In genomic region chr2:64359176-64359891, GRCh38 we compare ENCODE assay signal across 8 cellular contexts.
DNase-seq lines count a peak whose midpoint lies in the region; ATAC-seq, FAIRE-seq and TF ChIP-seq lines count a peak whose summit lies in the region.

No MANE protein-coding gene starts in this region.

- no peaks in the 10 kb centered on the region for H3K79me2 ChIP-seq in mammary epithelial cell (ENCODE audit: insufficient read depth, low read length)

- 61% methylated on average over 4 of the region's 4 CpGs for WGBS in mammary epithelial cell (ENCODE audit: low coverage, missing lambda C conversion rate)
- 40 to 52% (median 48%) methylated on average over 4 of the region's 4 CpGs for WGBS in stomach, 5 donors

- H3K36me3 ChIP-seq in mammary epithelial cell (ENCODE audit: insufficient read depth, low read length): no peaks in the 10 kb centered on the region
- H3K36me3 ChIP-seq in stomach: no peaks in the 10 kb centered on the region
- no peaks in the 10 kb centered on the region for H3K36me3 ChIP-seq in left lung

- in situ Hi-C loops in mammary epithelial cell (cut with MboI; ENCODE audit: low sequenced_read_pairs in 2 of 2): no loop called here

- H3K9ac ChIP-seq in mammary epithelial cell (ENCODE audit: insufficient read depth, low read length): peak overlapping the region; percentile 83

- ATAC-seq in GM19452 (IDR thresholded peaks at IDR 0.05; ENCODE audit: unreplicated experiment) (peak; percentile 28), HG03095 (IDR thresholded peaks at IDR 0.05; ENCODE audit: unreplicated experiment) (peak; percentile 33), left lung (no peak)

- no peak for FAIRE-seq in D721Med (lab: Jason Lieb, UNC)

- CTCF ChIA-PET in mammary epithelial cell (lab: Charles Lee; ENCODE audit: low non-redundant PET): interaction anchor here (0.5 kb wide), 1 partner anchor 339 kb away, joined by 3 read pairs; no protein-coding TSS in a partner anchor

- no peaks in the 10 kb centered on the region for H3K27me3 ChIP-seq in mammary epithelial cell (ENCODE audit: insufficient read depth, low read length)
- H3K27me3 ChIP-seq in stomach: no peaks in the 10 kb centered on the region
- H3K27me3 ChIP-seq in left lung: no peaks in the 10 kb centered on the region

- dilution Hi-C loops in mammary epithelial cell (cut with HindIII; ENCODE audit: low sequenced_read_pairs): no loop called here

- H2AFZ ChIP-seq in mammary epithelial cell (ENCODE audit: low read depth, low read length): peak overlapping the region; percentile 70

- TF ChIP-seq CTCF in mammary epithelial cell (conservative IDR thresholded peaks at IDR 0.05 in 1 of 2, IDR thresholded peaks at IDR 0.05 in 1 of 2; ENCODE audit: extremely low read depth in 1 of 2, insufficient read depth in 1 of 2, low read depth in 1 of 2, low read length in 2 of 2) (no peak), stomach (IDR thresholded peaks at IDR 0.05) (no peak), D721Med (IDR thresholded peaks at IDR 0.05; ENCODE audit: insufficient read depth, missing control alignments) (no peak), left lung (IDR thresholded peaks at IDR 0.05) (no peak)

- H3K9me3 ChIP-seq in mammary epithelial cell (replicated peaks; ENCODE audit: insufficient read depth, low read length): no peaks in the 10 kb centered on the region
- H3K9me3 ChIP-seq in stomach: no peaks in the 10 kb centered on the region
- H3K9me3 ChIP-seq in left lung: no peaks in the 10 kb centered on the region

- no peak for TF ChIP-seq EP300 in stomach (IDR thresholded peaks at IDR 0.05)

- intact Hi-C loops in mammary epithelial cell (cut with micrococcal nuclease) (no loop called here), stomach (cut with DNase I; ENCODE audit: low total_unique reads) (no loop called here), left lung (cut with DNase I) (no loop called here)

- DNase-seq in mammary epithelial cell (peak; percentile 54), stomach (no peak), D721Med (ENCODE audit: insufficient read length, low spot score) (no peak), left lung (no peak), kidney glomerular epithelial cell (lab: John Stamatoyannopoulos, UW) (no peak)
- DNase-seq in activated CD4-positive, CD25-positive, alpha-beta regulatory T cell (lab: John Stamatoyannopoulos, UW): no peak

- TF ChIP-seq POLR2A in stomach (IDR thresholded peaks at IDR 0.05): no peak

- H3K4me2 ChIP-seq in mammary epithelial cell (ENCODE audit: insufficient read depth, low read depth, low read length): peak overlapping the region; percentile 72

- BruUV-seq in mammary epithelial cell (replicated peaks; lab: Mats Ljungman, UMichigan): TSS peak; percentile 83

- no peaks in the 10 kb centered on the region for H4K20me1 ChIP-seq in mammary epithelial cell (ENCODE audit: insufficient read depth, low read length)

- H3K4me1 ChIP-seq in mammary epithelial cell (ENCODE audit: insufficient read depth, low read length) (peaks cover 67% of the 10 kb centered on the region), stomach (peaks cover 11 to 16% (median 13%) of the 10 kb centered on the region in 4 donors), left lung (peaks cover 7 to 9% of the 10 kb centered on the region in 2 donors)

- H3K27ac ChIP-seq in mammary epithelial cell (ENCODE audit: insufficient read depth, low read depth, low read length) (peak overlapping the region; percentile 86), stomach (peak overlapping the region; percentile 59 to 85 (median 73)), left lung (peak overlapping the region in 1 of 2 donors; percentile 60)

- no peak overlapping the region for H3K4me3 ChIP-seq in mammary epithelial cell (replicated peaks in 1 of 3; ENCODE audit: insufficient read depth in 1 of 3, low read depth in 2 of 3, low read length in 3 of 3)
- no peak overlapping the region for H3K4me3 ChIP-seq in stomach
- no peak overlapping the region for H3K4me3 ChIP-seq in left lung
